ENCODE assay signal across 19 cellular contexts in genomic region chr14:22580604-22581003, GRCh38.
"Had no signal": no experiment of that assay in that cellular context is flagged by ENCODE, and none has a peak within 500 bp of the region (broad histone marks: within the 10 kb centered on the region; RNA-seq: fewer than 3 reads in every experiment).

No MANE protein-coding gene starts in this region.

- H3K4me3 ChIP-seq: hepatocyte, sigmoid colon, thyroid gland had no signal

- H3K27me3 Mint-ChIP-seq: effector memory CD8-positive, alpha-beta T cell; naive thymus-derived CD8-positive, alpha-beta T cell had no signal

- DNase-seq: activated CD4-positive, alpha-beta T cell treated with anti-CD3 and anti-CD28 coated beads, Interleukin-2, amount 50 U/mL, for 1 hour; activated CD8-positive, alpha-beta memory T cell treated with anti-CD3 and anti-CD28 coated beads, Interleukin-2, amount 50 U/mL, for 4 hours; activated gamma-delta T cell treated with Interleukin-2 at 50 U/mL for 16 hours; activated T-cell treated with anti-CD3 and anti-CD28 coated beads, Interleukin-2, amount 50 U/mL, for 48 hours; amniotic stem cell; effector memory CD8-positive, alpha-beta T cell; foreskin fibroblast; left cardiac atrium; mesendoderm; naive thymus-derived CD8-positive, alpha-beta T cell; sigmoid colon; stimulated activated CD4-positive, alpha-beta T cell treated with anti-CD3 and anti-CD28 coated beads, Interleukin-4, amount 100 ng/mL, for 24 hours; SW 1271; thyroid gland had no signal

- H3K27ac Mint-ChIP-seq: stimulated activated effector memory CD8-positive, alpha-beta T cell treated with anti-CD3 and anti-CD28 coated beads, Interleukin-12 subunit alpha, Interleukin-12 subunit beta, amount 100 ng/mL, for 72 hours had no signal

- H2AFZ ChIP-seq: hepatocyte, parathyroid adenoma had no signal

- ATAC-seq: activated CD4-positive, CD25-positive, alpha-beta regulatory T cell treated with anti-CD3 and anti-CD28 coated beads, Interleukin-2, amount 50 U/mL, for 24 hours; activated naive CD4-positive, alpha-beta T cell treated with anti-CD3 and anti-CD28 coated beads, Interleukin-2, amount 50 U/mL, for 72 hours; effector memory CD8-positive, alpha-beta T cell; left cardiac atrium; naive thymus-derived CD8-positive, alpha-beta T cell; stimulated activated effector memory CD8-positive, alpha-beta T cell treated with anti-CD3 and anti-CD28 coated beads, Interleukin-12 subunit alpha, Interleukin-12 subunit beta, amount 100 ng/mL, for 72 hours had no signal

- H3K36me3 ChIP-seq: sigmoid colon, thyroid gland had no signal

- H3K4me3 Mint-ChIP-seq: stimulated activated effector memory CD8-positive, alpha-beta T cell treated with anti-CD3 and anti-CD28 coated beads, Interleukin-12 subunit alpha, Interleukin-12 subunit beta, amount 100 ng/mL, for 72 hours had no signal

- H3K27ac ChIP-seq: hepatocyte, parathyroid adenoma, sigmoid colon, thyroid gland had no signal

- H3K9me3 Mint-ChIP-seq: activated naive CD4-positive, alpha-beta T cell treated with anti-CD3 and anti-CD28 coated beads, Interleukin-2, amount 50 U/mL, for 72 hours; effector memory CD8-positive, alpha-beta T cell; naive thymus-derived CD8-positive, alpha-beta T cell; stimulated activated effector memory CD8-positive, alpha-beta T cell treated with anti-CD3 and anti-CD28 coated beads, Interleukin-12 subunit alpha, Interleukin-12 subunit beta, amount 100 ng/mL, for 72 hours had no signal

- H3K27me3 ChIP-seq: hepatocyte, sigmoid colon, thyroid gland had no signal
